7 cellular contexts compared by ENCODE assay signal in the genomic region with DNA sequence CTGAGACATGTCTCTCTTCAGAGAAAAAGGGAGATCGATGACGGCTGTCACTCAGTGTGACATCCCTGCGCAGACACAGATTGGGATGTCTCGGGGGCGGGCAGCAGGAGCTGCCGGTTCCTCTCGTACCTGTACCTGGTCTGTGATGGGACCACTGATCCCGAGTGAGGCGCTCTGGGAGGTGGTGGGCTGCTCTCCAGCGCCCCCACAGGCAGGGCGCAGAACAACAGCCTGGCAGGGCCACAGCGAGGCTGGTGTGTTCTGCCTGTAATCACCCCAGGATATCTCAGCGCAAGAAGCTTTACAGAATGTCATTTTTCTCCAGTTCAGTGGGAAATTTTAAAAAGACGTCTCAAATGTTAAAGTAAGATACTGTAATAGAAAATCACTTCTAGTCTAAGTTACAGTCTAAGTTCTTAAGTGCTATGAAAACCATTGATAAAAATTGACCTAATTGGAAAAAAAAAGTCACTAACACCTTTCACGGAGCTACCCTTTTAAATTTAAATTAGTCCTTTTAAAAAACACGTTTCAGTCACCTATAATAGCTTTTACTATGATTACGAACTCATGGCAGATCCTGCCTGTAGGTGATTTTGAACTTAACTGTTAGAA.
DNase-seq lines count a peak whose midpoint lies in the region; ATAC-seq and TF ChIP-seq lines count a peak whose summit lies in the region.

No MANE protein-coding gene starts in this region.

- peak; percentile 58 for TF ChIP-seq CTCF in neural cell (IDR thresholded peaks at IDR 0.05; ENCODE audit: poor library complexity, severe bottlenecking)

- H3K36me3 ChIP-seq in neural cell (ENCODE audit: insufficient read depth, low read length): no peaks in the 10 kb centered on the region

- H3K4me1 Mint-ChIP-seq in activated CD4-positive, alpha-beta T cell treated with anti-CD3 and anti-CD28 coated beads for 36 hours: peaks cover 24% of the 10 kb centered on the region
- no peaks in the 10 kb centered on the region for H3K4me1 Mint-ChIP-seq in effector memory CD8-positive, alpha-beta T cell (ENCODE audit: low read depth in 2 of 2)

- no peak for TF ChIP-seq RAD21 in neural cell (conservative IDR thresholded peaks at IDR 0.05)

- H4K20me1 ChIP-seq in neural cell (ENCODE audit: insufficient read depth): no peaks in the 10 kb centered on the region

- H3K36me3 Mint-ChIP-seq in activated CD4-positive, alpha-beta T cell treated with anti-CD3 and anti-CD28 coated beads for 36 hours (ENCODE audit: low read depth): peaks cover 2% of the 10 kb centered on the region
- H3K36me3 Mint-ChIP-seq in effector memory CD8-positive, alpha-beta T cell (ENCODE audit: insufficient read depth): no peaks in the 10 kb centered on the region

- POLR2A ChIA-PET in activated CD4-positive, alpha-beta T cell treated with anti-CD3 and anti-CD28 coated beads for 36 hours (lab: Charles Lee): no interaction called here

- H3K27ac Mint-ChIP-seq in activated CD4-positive, alpha-beta T cell treated with anti-CD3 and anti-CD28 coated beads for 36 hours: no peak overlapping the region
- H3K27ac Mint-ChIP-seq in effector memory CD8-positive, alpha-beta T cell: no peak overlapping the region

- ATAC-seq in GM18858 (IDR thresholded peaks at IDR 0.05; ENCODE audit: unreplicated experiment) (peak; percentile 63), HG03354 (IDR thresholded peaks at IDR 0.05; ENCODE audit: poor library complexity, severe bottlenecking, unreplicated experiment) (peak; percentile 81), HG02973 (IDR thresholded peaks at IDR 0.05; ENCODE audit: unreplicated experiment) (no peak)
- peak; percentile 69 for ATAC-seq in activated CD4-positive, alpha-beta T cell treated with anti-CD3 and anti-CD28 coated beads for 36 hours
- peak; percentile 35 for ATAC-seq in effector memory CD8-positive, alpha-beta T cell (replicated peaks)

- intact Hi-C loops in activated CD4-positive, alpha-beta T cell treated with anti-CD3 and anti-CD28 coated beads for 36 hours (cut with DNase I, micrococcal nuclease): loop anchor here in 1 of 2 experiments (5.0 kb wide), 1 partner anchor 188 kb away; a partner anchor contains a TSS

- H3K9me3 ChIP-seq in neural cell (ENCODE audit: low read length): no peaks in the 10 kb centered on the region

- H3K9me3 Mint-ChIP-seq in activated CD4-positive, alpha-beta T cell treated with anti-CD3 and anti-CD28 coated beads for 36 hours (ENCODE audit: low read depth): peaks cover 7% of the 10 kb centered on the region
- H3K9me3 Mint-ChIP-seq in effector memory CD8-positive, alpha-beta T cell: no peaks in the 10 kb centered on the region

- H3K9ac ChIP-seq in neural cell (ENCODE audit: low read length): no peak overlapping the region

- no peak for TF ChIP-seq EP300 in neural cell (conservative IDR thresholded peaks at IDR 0.05; ENCODE audit: poor library complexity, severe bottlenecking)

- DNase-seq in activated CD4-positive, alpha-beta T cell treated with anti-CD3 and anti-CD28 coated beads for 36 hours: peak; percentile 70
- peak in 2 of 3 experiments; percentile 9 to 30 for DNase-seq in effector memory CD8-positive, alpha-beta T cell
- no peak for DNase-seq in middle frontal gyrus (ENCODE audit: extremely low spot score, low spot score)

- H2AFZ ChIP-seq in neural cell (ENCODE audit: low read depth, low read length): no peak overlapping the region

- no peaks in the 10 kb centered on the region for H3K79me2 ChIP-seq in neural cell (replicated peaks; ENCODE audit: insufficient read depth, low read length)

- H3K27me3 ChIP-seq in neural cell (ENCODE audit: insufficient read depth, low read depth, low read length): no peaks in the 10 kb centered on the region

- H3K4me2 ChIP-seq in neural cell (ENCODE audit: low read length): no peak overlapping the region

- CTCF ChIA-PET in activated CD4-positive, alpha-beta T cell treated with anti-CD3 and anti-CD28 coated beads for 36 hours (lab: Charles Lee): interaction anchor here (0.6 to 1.8 kb wide), 17 partner anchors 8 to 1048 kb away, joined by 3 to 13 read pairs (median 3); no protein-coding TSS in a partner anchor

- H3K4me3 Mint-ChIP-seq in activated CD4-positive, alpha-beta T cell treated with anti-CD3 and anti-CD28 coated beads for 36 hours: no peak overlapping the region
- H3K4me3 Mint-ChIP-seq in effector memory CD8-positive, alpha-beta T cell: no peak overlapping the region

- no peaks in the 10 kb centered on the region for H3F3A ChIP-seq in neural cell (ENCODE audit: insufficient read depth, low read length, poor library complexity, severe bottlenecking)

- no peak overlapping the region for H3K4me3 ChIP-seq in neural cell (ENCODE audit: low read length)

- H3K27ac ChIP-seq in neural cell (ENCODE audit: low read length): no peak overlapping the region

- H3K9me2 ChIP-seq in neural cell (ENCODE audit: insufficient read depth, low read length): no peaks in the 10 kb centered on the region

- peaks cover 9% of the 10 kb centered on the region for H3K27me3 Mint-ChIP-seq in activated CD4-positive, alpha-beta T cell treated with anti-CD3 and anti-CD28 coated beads for 36 hours
- peaks cover 16 to 26% of the 10 kb centered on the region in 2 donors for H3K27me3 Mint-ChIP-seq in effector memory CD8-positive, alpha-beta T cell

TF ChIP-seq in neural cell, 6 proteins besides CTCF, POLR2A, EP300 and RAD21:
- TF ChIP-seq POLR2AphosphoS5 (IDR thresholded peaks at IDR 0.05): no peak
- no peak for TF ChIP-seq SMC3 (conservative IDR thresholded peaks at IDR 0.05; ENCODE audit: poor library complexity)
- TF ChIP-seq, protein P1, sequence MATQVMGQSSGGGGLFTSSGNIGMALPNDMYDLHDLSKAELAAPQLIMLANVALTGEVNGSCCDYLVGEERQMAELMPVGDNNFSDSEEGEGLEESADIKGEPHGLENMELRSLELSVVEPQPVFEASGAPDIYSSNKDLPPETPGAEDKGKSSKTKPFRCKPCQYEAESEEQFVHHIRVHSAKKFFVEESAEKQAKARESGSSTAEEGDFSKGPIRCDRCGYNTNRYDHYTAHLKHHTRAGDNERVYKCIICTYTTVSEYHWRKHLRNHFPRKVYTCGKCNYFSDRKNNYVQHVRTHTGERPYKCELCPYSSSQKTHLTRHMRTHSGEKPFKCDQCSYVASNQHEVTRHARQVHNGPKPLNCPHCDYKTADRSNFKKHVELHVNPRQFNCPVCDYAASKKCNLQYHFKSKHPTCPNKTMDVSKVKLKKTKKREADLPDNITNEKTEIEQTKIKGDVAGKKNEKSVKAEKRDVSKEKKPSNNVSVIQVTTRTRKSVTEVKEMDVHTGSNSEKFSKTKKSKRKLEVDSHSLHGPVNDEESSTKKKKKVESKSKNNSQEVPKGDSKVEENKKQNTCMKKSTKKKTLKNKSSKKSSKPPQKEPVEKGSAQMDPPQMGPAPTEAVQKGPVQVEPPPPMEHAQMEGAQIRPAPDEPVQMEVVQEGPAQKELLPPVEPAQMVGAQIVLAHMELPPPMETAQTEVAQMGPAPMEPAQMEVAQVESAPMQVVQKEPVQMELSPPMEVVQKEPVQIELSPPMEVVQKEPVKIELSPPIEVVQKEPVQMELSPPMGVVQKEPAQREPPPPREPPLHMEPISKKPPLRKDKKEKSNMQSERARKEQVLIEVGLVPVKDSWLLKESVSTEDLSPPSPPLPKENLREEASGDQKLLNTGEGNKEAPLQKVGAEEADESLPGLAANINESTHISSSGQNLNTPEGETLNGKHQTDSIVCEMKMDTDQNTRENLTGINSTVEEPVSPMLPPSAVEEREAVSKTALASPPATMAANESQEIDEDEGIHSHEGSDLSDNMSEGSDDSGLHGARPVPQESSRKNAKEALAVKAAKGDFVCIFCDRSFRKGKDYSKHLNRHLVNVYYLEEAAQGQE (IDR thresholded peaks at IDR 0.05; ENCODE audit: borderline replicate concordance): no peak
- no peak for TF ChIP-seq EZH2 (IDR thresholded peaks at IDR 0.05; ENCODE audit: borderline replicate concordance, insufficient read depth, low read length, poor library complexity, severe bottlenecking)
- no peak for TF ChIP-seq MXI1 (conservative IDR thresholded peaks at IDR 0.05; ENCODE audit: poor library complexity, severe bottlenecking)
- TF ChIP-seq TAF1 (IDR thresholded peaks at IDR 0.05; ENCODE audit: low read depth): no peak
TF ChIP-seq in neural cell: peak in this region for 0.
